ENCODE assay signal across 13 cellular contexts in the genomic region with DNA sequence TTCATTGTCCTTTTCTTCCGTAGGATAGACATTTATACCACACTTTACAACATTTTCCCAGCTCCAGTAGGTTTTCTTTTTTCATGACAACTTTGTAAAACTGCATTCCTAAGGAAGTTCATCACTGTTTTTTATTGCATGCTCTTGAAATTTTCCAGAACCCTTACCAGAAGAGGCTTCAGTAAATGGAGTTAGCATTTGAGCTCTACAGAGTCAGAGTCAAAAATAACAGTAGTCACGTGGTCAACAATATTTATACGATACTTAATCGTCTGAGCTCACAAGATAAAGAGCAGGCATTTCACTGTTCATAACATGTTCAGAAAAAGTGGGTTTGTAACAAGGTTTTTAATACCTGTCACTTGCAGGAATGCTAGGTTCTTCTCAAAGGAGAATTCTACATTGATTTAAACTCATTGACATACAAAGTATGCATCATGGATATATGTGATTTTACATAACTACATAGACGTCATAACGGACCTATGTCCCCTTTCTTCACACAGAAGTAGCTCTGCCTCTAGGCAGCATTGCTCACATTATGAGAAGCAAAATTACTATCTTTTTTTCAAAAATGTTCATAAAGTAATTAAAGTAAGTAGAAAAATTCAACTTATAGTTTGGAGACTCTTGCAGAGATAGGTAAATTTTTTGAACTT.
DNase-seq lines count a peak whose midpoint lies in the region; ATAC-seq, FAIRE-seq and TF ChIP-seq lines count a peak whose summit lies in the region.
"Had no signal": no experiment of that assay in that cellular context is flagged by ENCODE, and none has a peak within 500 bp of the region (broad histone marks: within the 10 kb centered on the region; RNA-seq: fewer than 3 reads in every experiment).

No MANE protein-coding gene starts in this region.

- H3K9ac ChIP-seq in rectal smooth muscle tissue (ENCODE audit: low read length) = no peak overlapping the region

- H3K4me1 ChIP-seq in rectal smooth muscle tissue (ENCODE audit: control insufficient read depth, insufficient read depth, low read length) = peaks cover 25% of the 10 kb centered on the region

- no peaks in the 10 kb centered on the region for H3K27me3 ChIP-seq in BJ (ENCODE audit: control insufficient read depth, insufficient read depth, low read length)
- no peaks in the 10 kb centered on the region for H3K27me3 ChIP-seq in rectal smooth muscle tissue (ENCODE audit: control insufficient read depth, insufficient read depth, low read length)

- peak overlapping the region; percentile 94 for H3K27ac ChIP-seq in rectal smooth muscle tissue (ENCODE audit: low read depth, low read length)

- H3K4me3 ChIP-seq in BJ (ENCODE audit: low read depth, low read length) (no peak overlapping the region), rectal smooth muscle tissue (ENCODE audit: low read length) (no peak overlapping the region)

- ATAC-seq in HG02588 (IDR thresholded peaks at IDR 0.05; ENCODE audit: unreplicated experiment) (no peak), GM21717 (IDR thresholded peaks at IDR 0.05; ENCODE audit: unreplicated experiment) (no peak)
- ATAC-seq: activated CD8-positive, alpha-beta memory T cell treated with anti-CD3 and anti-CD28 coated beads, Interleukin-2, amount 10 ng/mL, durations not matched to agents 7 days and 5 days had no signal

- POLR2A ChIA-PET in BJ (lab: Charles Lee) = interaction anchor here (0.6 to 0.8 kb wide), 3 partner anchors 19 to 194 kb away, joined by 3 to 6 read pairs (median 5); no protein-coding TSS in a partner anchor

- DNase-seq in BJ (ENCODE audit: low read depth) = peak; percentile 92
- peak; percentile 61 for DNase-seq in glomerular visceral epithelial cell (ENCODE audit: extremely low spot score)
- no peak for DNase-seq in NCI-H1048 (lab: John Stamatoyannopoulos, UW)
- no peak for DNase-seq in cortex of kidney (lab: John Stamatoyannopoulos, UW)
- DNase-seq: activated CD8-positive, alpha-beta memory T cell treated with anti-CD3 and anti-CD28 coated beads, Interleukin-2, amount 10 ng/mL, durations not matched to agents 7 days and 5 days; effector CD8-positive, alpha-beta T cell; Karpas-422; naive B cell; SIG-M5 had no signal

- FAIRE-seq in TTC549 (lab: Jason Lieb, UNC) = peak; percentile 100

- TF ChIP-seq CTCF in BJ (IDR thresholded peaks at IDR 0.05; ENCODE audit: insufficient read depth, low read depth, low read length) = no peak

- H3K36me3 ChIP-seq in BJ (ENCODE audit: control insufficient read depth, insufficient read depth, low read length) (no peaks in the 10 kb centered on the region), rectal smooth muscle tissue (ENCODE audit: control insufficient read depth, insufficient read depth, low read length) (no peaks in the 10 kb centered on the region)

- CTCF ChIA-PET in BJ (lab: Yijun Ruan, JAX) = interaction anchor here (0.9 to 1.4 kb wide), 2 partner anchors 110 to 189 kb away, joined by 4 to 5 read pairs; no protein-coding TSS in a partner anchor

Comparison
In these comparisons a context has a peak if more than half of its experiments do, and no peak if none do; other contexts are left out.
1. DNase-seq: peak in BJ (single experiment) and glomerular visceral epithelial cell (single experiment); none in NCI-H1048 (single experiment) and cortex of kidney (single experiment).